Comparison of ENCODE assay signal across 16 cellular contexts in genomic region chr4:151581575-151581974, GRCh38.
DNase-seq lines count a peak whose midpoint lies in the region; FAIRE-seq and TF ChIP-seq lines count a peak whose summit lies in the region.
"Had no signal": no experiment of that assay in that cellular context is flagged by ENCODE, and none has a peak within 500 bp of the region (broad histone marks: within the 10 kb centered on the region; RNA-seq: fewer than 3 reads in every experiment).

No MANE protein-coding gene starts in this region.

- H3K36me3 ChIP-seq in keratinocyte (ENCODE audit: control insufficient read depth in 2 of 2, extremely low read depth in 1 of 2, insufficient read depth in 2 of 2, low read length in 2 of 2) (peaks cover 0 to 3% of the 10 kb centered on the region in 2 experiments), osteoblast (ENCODE audit: insufficient read depth, low read length) (no peaks in the 10 kb centered on the region)
- H3K36me3 ChIP-seq: HAP-1, SJSA1 had no signal

- H3K4me2 ChIP-seq in keratinocyte (ENCODE audit: control insufficient read depth, extremely low read depth, insufficient read depth, low read depth, low read length) (no peak overlapping the region), osteoblast (ENCODE audit: insufficient read depth, low read length) (no peak overlapping the region)

- H3K27me3 ChIP-seq in keratinocyte (ENCODE audit: control insufficient read depth, extremely low read depth, insufficient read depth, low read length) (no peaks in the 10 kb centered on the region), osteoblast (ENCODE audit: insufficient read depth, low read length) (no peaks in the 10 kb centered on the region)
- H3K27me3 ChIP-seq: SJSA1 had no signal

- dilution Hi-C loops in keratinocyte (cut with MboI; ENCODE audit: extremely low pct_ligation_motif_present, low sequenced_read_pairs), result no loop called here

- no peaks in the 10 kb centered on the region for H3K9me1 ChIP-seq in keratinocyte (ENCODE audit: control insufficient read depth, extremely low read depth, insufficient read depth, low read length)

- H3K79me2 ChIP-seq in keratinocyte (ENCODE audit: control insufficient read depth, insufficient read depth, low read length) (peaks cover 2% of the 10 kb centered on the region), osteoblast (ENCODE audit: insufficient read depth, low read length) (no peaks in the 10 kb centered on the region)

- H4K20me1 ChIP-seq in keratinocyte (ENCODE audit: control insufficient read depth, extremely low read depth, insufficient read depth, low read length) (no peaks in the 10 kb centered on the region), osteoblast (ENCODE audit: insufficient read depth, low read length) (no peaks in the 10 kb centered on the region)

- in situ Hi-C loops in GM13976 (cut with MboI; ENCODE audit: low sequenced_read_pairs, unreplicated experiment), result no loop called here

- peak; percentile 51 for FAIRE-seq in keratinocyte (lab: Jason Lieb, UNC)

- H3K4me1 ChIP-seq in keratinocyte (ENCODE audit: control insufficient read depth, extremely low read depth, insufficient read depth, low read length) (peaks cover 15% of the 10 kb centered on the region), osteoblast (ENCODE audit: insufficient read depth, low read length) (no peaks in the 10 kb centered on the region)
- H3K4me1 ChIP-seq: HAP-1, SJSA1 had no signal

- DNase-seq in NCI-H1417 (lab: John Stamatoyannopoulos, UW), result peak in 2 of 3 experiments; percentile 37 to 83
- peak; percentile 28 to 66 for DNase-seq in NCI-H2081 (lab: John Stamatoyannopoulos, UW)
- peak; percentile 42 for DNase-seq in NCI-H82 treated with DMSO at 0.1 percent for 48 hours (lab: John Stamatoyannopoulos, UW; ENCODE audit: unreplicated experiment)
- DNase-seq in keratinocyte (ENCODE audit: low read depth, low spot score), result no peak
- DNase-seq in osteoblast (ENCODE audit: insufficient read length, low spot score, missing footprints), result no peak
- no peak for DNase-seq in GM13976 (ENCODE audit: low spot score)
- no peak for DNase-seq in T-helper 2 cell
- DNase-seq: Calu3; CD4-positive, CD25-positive, alpha-beta regulatory T cell; DMS79; NCI-H1694; NCI-H2227 treated with DMSO at 0.1 percent for 48 hours; NCI-H524; T-cell had no signal

- no peak overlapping the region for H3K4me3 ChIP-seq in keratinocyte (ENCODE audit: control insufficient read depth in 2 of 3, extremely low read depth in 1 of 3, insufficient read depth in 2 of 3, low read depth in 1 of 3, low read length in 3 of 3)
- H3K4me3 ChIP-seq in osteoblast (ENCODE audit: insufficient read depth, low read length), result no peak overlapping the region
- H3K4me3 ChIP-seq: HAP-1, SJSA1 had no signal

- no peak overlapping the region for H3K27ac ChIP-seq in keratinocyte (ENCODE audit: control insufficient read depth, insufficient read depth, low read length)
- no peak overlapping the region for H3K27ac ChIP-seq in osteoblast (ENCODE audit: low read depth, low read length)
- H3K27ac ChIP-seq: SJSA1 had no signal

- TF ChIP-seq CTCF in keratinocyte (optimal IDR thresholded peaks at IDR 0.05 in 1 of 3, IDR thresholded peaks at IDR 0.05 in 1 of 3, conservative IDR thresholded peaks at IDR 0.05 in 1 of 3; ENCODE audit: extremely low read depth in 1 of 3, insufficient read depth in 2 of 3, low read length in 3 of 3) (no peak), osteoblast (IDR thresholded peaks at IDR 0.05; ENCODE audit: extremely low read depth, low read depth, low read length) (no peak), GM13976 (IDR thresholded peaks at IDR 0.05; ENCODE audit: borderline replicate concordance, control extremely low read depth, extremely low read depth, insufficient read depth, missing control alignments) (no peak)

- H3K9ac ChIP-seq in keratinocyte (ENCODE audit: control insufficient read depth, extremely low read depth, insufficient read depth, low read length), result no peak overlapping the region

- no peak overlapping the region for H2AFZ ChIP-seq in keratinocyte (ENCODE audit: control insufficient read depth, low read length)
- H2AFZ ChIP-seq in osteoblast (ENCODE audit: low read length), result no peak overlapping the region

- H3K9me3 ChIP-seq in keratinocyte (ENCODE audit: control insufficient read depth, low read depth, low read length), result no peaks in the 10 kb centered on the region
- H3K9me3 ChIP-seq in osteoblast (ENCODE audit: low read depth, low read length), result no peaks in the 10 kb centered on the region
- H3K9me3 ChIP-seq: HAP-1, SJSA1 had no signal

Comparison
In these comparisons a context has a peak if more than half of its experiments do, and no peak if none do; other contexts are left out.
1. DNase-seq: peak in NCI-H1417 (2 of 3), NCI-H2081 (2 of 2) and NCI-H82 treated with DMSO at 0.1 percent for 48 hours (single experiment); none in keratinocyte (single experiment), osteoblast (single experiment), GM13976 (single experiment) and T-helper 2 cell (0 of 5).